In genomic region chr2:74333175-74333574, GRCh38 we compare ENCODE assay signal across 8 cellular contexts. TPM values are rescaled to one million over a fixed set of nuclear protein-coding genes. Genes with fewer than 3 reads are reported as not detected.
DNase-seq lines count a peak whose midpoint lies in the region; ATAC-seq and TF ChIP-seq lines count a peak whose summit lies in the region.

No MANE protein-coding gene starts in this region.

- ATAC-seq in GM23338, result peak; percentile 90
- no peak for ATAC-seq in HG03159 (IDR thresholded peaks at IDR 0.05; ENCODE audit: unreplicated experiment)
- no peak for ATAC-seq in natural killer cell

- no peaks in the 10 kb centered on the region for H3K27me3 ChIP-seq in BJ (ENCODE audit: control insufficient read depth, insufficient read depth, low read length)
- H3K27me3 ChIP-seq in GM23338 (ENCODE audit: insufficient read depth), result no peaks in the 10 kb centered on the region
- H3K27me3 ChIP-seq in testis, result no peaks in the 10 kb centered on the region

- no peaks in the 10 kb centered on the region for H3K36me3 ChIP-seq in BJ (ENCODE audit: control insufficient read depth, insufficient read depth, low read length)
- H3K36me3 ChIP-seq in GM23338 (ENCODE audit: insufficient read depth), result no peaks in the 10 kb centered on the region
- H3K36me3 ChIP-seq in testis (ENCODE audit: low read depth, missing control alignments), result no peaks in the 10 kb centered on the region

- H2AFZ ChIP-seq in GM23338, result no peak overlapping the region

- DNase-seq in BJ (ENCODE audit: low read depth) (no peak), GM23338 (ENCODE audit: low spot score) (peak; percentile 77), OCI-M1 (lab: John Stamatoyannopoulos, UW) (peak; percentile 44), erythroblast (lab: John Stamatoyannopoulos, UW) (peak; percentile 44 to 59), testis (peak; percentile 56), natural killer cell (no peak), NCI-H1092 (lab: John Stamatoyannopoulos, UW) (no peak)

- CTCF ChIA-PET in BJ (lab: Yijun Ruan, JAX), result interaction anchor here (0.7 to 5.6 kb wide), 10 partner anchors 9 to 508 kb away, joined by 3 to 75 read pairs (median 4); partner anchors contain the start of gene STAMBP

- no peaks in the 10 kb centered on the region for H3K4me1 ChIP-seq in GM23338 (ENCODE audit: insufficient read depth)
- H3K4me1 ChIP-seq in testis, result no peaks in the 10 kb centered on the region

- H3K9me3 Mint-ChIP-seq in GM23338 (no peaks in the 10 kb centered on the region), natural killer cell (no peaks in the 10 kb centered on the region)

- no peaks in the 10 kb centered on the region for H3K79me2 ChIP-seq in GM23338 (replicated peaks; ENCODE audit: insufficient read depth)

- no peaks in the 10 kb centered on the region for H3K27me3 Mint-ChIP-seq in GM23338 (ENCODE audit: insufficient read depth, low read depth, poor library complexity)
- no peaks in the 10 kb centered on the region for H3K27me3 Mint-ChIP-seq in natural killer cell (ENCODE audit: low read depth in 2 of 2)

- no peaks in the 10 kb centered on the region for H3F3A ChIP-seq in GM23338 (replicated peaks; ENCODE audit: low read depth)

- H4K20me1 ChIP-seq in GM23338 (replicated peaks; ENCODE audit: insufficient read depth), result no peaks in the 10 kb centered on the region

- 70 to 91% methylated on average over 3 of the region's 3 CpGs for WGBS in testis, 2 donors

- no peak overlapping the region for H3K27ac ChIP-seq in GM23338 (ENCODE audit: low read depth)
- H3K27ac ChIP-seq in testis, result no peak overlapping the region

- no peaks in the 10 kb centered on the region for H3K9me2 ChIP-seq in GM23338 (ENCODE audit: insufficient read depth)

- H3K4me3 Mint-ChIP-seq in GM23338 (no peak overlapping the region), natural killer cell (no peak overlapping the region)

- POLR2A ChIA-PET in BJ (lab: Charles Lee), result no interaction called here

- no peaks in the 10 kb centered on the region for H3K9me3 ChIP-seq in testis

- TF ChIP-seq POLR2A in erythroblast (IDR thresholded peaks at IDR 0.05; ENCODE audit: low read length) (no peak), testis (IDR thresholded peaks at IDR 0.05) (no peak)

- H3K4me3 ChIP-seq in BJ (ENCODE audit: low read depth, low read length) (no peak overlapping the region), GM23338 (no peak overlapping the region), testis (no peak overlapping the region)

- TF ChIP-seq CTCF in BJ (IDR thresholded peaks at IDR 0.05; ENCODE audit: insufficient read depth, low read depth, low read length), result peak; percentile 58
- peak; percentile 62 to 86 for TF ChIP-seq CTCF in GM23338 (conservative IDR thresholded peaks at IDR 0.05; ENCODE audit: low read depth in 2 of 2)
- no peak for TF ChIP-seq CTCF in testis (IDR thresholded peaks at IDR 0.05)
- no peak for TF ChIP-seq CTCF in natural killer cell (IDR thresholded peaks at IDR 0.05)

- no peaks in the 10 kb centered on the region for H3K36me3 Mint-ChIP-seq in GM23338 (ENCODE audit: low read depth)
- no peaks in the 10 kb centered on the region for H3K36me3 Mint-ChIP-seq in natural killer cell

- no peak overlapping the region for H3K4me2 ChIP-seq in GM23338

- H3K4me1 Mint-ChIP-seq in GM23338 (peaks cover 2% of the 10 kb centered on the region; the same call in 1 of the 3 replicates), natural killer cell (peaks cover 0 to 3% of the 10 kb centered on the region in 2 donors)

- intact Hi-C loops in testis (cut with DNase I; ENCODE audit: low total_unique reads), result no loop called here
- intact Hi-C loops in natural killer cell (cut with micrococcal nuclease), result no loop called here

- H3K27ac Mint-ChIP-seq in GM23338 (no peak overlapping the region), natural killer cell (no peak overlapping the region)

TF ChIP-seq in GM23338, 12 proteins besides CTCF, POLR2A, EP300 and RAD21 (continues in another document):
- TF ChIP-seq ZNF114 (CRISPR knock-in tag; IDR thresholded peaks at IDR 0.05), result no peak
- TF ChIP-seq STAT1 (IDR thresholded peaks at IDR 0.05; ENCODE audit: unreplicated experiment), result no peak
- TF ChIP-seq NANOG (IDR thresholded peaks at IDR 0.05; ENCODE audit: borderline replicate concordance), result no peak
- TF ChIP-seq CREB1 (CRISPR knock-in tag; IDR thresholded peaks at IDR 0.05; ENCODE audit: low read depth), result no peak
- TF ChIP-seq, protein P1, sequence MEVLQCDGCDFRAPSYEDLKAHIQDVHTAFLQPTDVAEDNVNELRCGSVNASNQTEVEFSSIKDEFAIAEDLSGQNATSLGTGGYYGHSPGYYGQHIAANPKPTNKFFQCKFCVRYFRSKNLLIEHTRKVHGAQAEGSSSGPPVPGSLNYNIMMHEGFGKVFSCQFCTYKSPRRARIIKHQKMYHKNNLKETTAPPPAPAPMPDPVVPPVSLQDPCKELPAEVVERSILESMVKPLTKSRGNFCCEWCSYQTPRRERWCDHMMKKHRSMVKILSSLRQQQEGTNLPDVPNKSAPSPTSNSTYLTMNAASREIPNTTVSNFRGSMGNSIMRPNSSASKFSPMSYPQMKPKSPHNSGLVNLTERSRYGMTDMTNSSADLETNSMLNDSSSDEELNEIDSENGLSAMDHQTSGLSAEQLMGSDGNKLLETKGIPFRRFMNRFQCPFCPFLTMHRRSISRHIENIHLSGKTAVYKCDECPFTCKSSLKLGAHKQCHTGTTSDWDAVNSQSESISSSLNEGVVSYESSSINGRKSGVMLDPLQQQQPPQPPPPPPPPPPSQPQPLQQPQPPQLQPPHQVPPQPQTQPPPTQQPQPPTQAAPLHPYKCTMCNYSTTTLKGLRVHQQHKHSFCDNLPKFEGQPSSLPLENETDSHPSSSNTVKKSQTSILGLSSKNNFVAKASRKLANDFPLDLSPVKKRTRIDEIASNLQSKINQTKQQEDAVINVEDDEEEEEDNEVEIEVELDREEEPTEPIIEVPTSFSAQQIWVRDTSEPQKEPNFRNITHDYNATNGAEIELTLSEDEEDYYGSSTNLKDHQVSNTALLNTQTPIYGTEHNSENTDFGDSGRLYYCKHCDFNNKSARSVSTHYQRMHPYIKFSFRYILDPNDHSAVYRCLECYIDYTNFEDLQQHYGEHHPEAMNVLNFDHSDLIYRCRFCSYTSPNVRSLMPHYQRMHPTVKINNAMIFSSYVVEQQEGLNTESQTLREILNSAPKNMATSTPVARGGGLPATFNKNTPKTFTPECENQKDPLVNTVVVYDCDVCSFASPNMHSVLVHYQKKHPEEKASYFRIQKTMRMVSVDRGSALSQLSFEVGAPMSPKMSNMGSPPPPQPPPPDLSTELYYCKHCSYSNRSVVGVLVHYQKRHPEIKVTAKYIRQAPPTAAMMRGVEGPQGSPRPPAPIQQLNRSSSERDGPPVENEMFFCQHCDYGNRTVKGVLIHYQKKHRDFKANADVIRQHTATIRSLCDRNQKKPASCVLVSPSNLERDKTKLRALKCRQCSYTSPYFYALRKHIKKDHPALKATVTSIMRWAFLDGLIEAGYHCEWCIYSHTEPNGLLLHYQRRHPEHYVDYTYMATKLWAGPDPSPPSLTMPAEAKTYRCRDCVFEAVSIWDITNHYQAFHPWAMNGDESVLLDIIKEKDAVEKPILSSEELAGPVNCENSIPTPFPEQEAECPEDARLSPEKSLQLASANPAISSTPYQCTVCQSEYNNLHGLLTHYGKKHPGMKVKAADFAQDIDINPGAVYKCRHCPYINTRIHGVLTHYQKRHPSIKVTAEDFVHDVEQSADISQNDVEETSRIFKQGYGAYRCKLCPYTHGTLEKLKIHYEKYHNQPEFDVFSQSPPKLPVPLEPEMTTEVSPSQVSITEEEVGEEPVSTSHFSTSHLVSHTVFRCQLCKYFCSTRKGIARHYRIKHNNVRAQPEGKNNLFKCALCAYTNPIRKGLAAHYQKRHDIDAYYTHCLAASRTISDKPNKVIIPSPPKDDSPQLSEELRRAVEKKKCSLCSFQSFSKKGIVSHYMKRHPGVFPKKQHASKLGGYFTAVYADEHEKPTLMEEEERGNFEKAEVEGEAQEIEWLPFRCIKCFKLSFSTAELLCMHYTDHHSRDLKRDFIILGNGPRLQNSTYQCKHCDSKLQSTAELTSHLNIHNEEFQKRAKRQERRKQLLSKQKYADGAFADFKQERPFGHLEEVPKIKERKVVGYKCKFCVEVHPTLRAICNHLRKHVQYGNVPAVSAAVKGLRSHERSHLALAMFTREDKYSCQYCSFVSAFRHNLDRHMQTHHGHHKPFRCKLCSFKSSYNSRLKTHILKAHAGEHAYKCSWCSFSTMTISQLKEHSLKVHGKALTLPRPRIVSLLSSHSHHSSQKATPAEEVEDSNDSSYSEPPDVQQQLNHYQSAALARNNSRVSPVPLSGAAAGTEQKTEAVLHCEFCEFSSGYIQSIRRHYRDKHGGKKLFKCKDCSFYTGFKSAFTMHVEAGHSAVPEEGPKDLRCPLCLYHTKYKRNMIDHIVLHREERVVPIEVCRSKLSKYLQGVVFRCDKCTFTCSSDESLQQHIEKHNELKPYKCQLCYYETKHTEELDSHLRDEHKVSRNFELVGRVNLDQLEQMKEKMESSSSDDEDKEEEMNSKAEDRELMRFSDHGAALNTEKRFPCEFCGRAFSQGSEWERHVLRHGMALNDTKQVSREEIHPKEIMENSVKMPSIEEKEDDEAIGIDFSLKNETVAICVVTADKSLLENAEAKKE (CRISPR knock-in tag; IDR thresholded peaks at IDR 0.05), result no peak
- TF ChIP-seq EZH2 (IDR thresholded peaks at IDR 0.05; ENCODE audit: low read depth, unreplicated experiment), result no peak
- no peak for TF ChIP-seq JUNB (IDR thresholded peaks at IDR 0.05; ENCODE audit: unreplicated experiment)
- no peak for TF ChIP-seq EZH2phosphoT487 (IDR thresholded peaks at IDR 0.05; ENCODE audit: unreplicated experiment)
- no peak for TF ChIP-seq ZNF331 (CRISPR knock-in tag; IDR thresholded peaks at IDR 0.05; ENCODE audit: low read depth)

RNA-seq across cellular contexts. Expression of gene SLC4A5, which starts 10.0 kb away (rescaled TPM):
- polyA plus RNA-seq in BJ (2011; rRNA removed), result 0.07 and 0.16 TPM in 2 replicates
- polyA minus RNA-seq in BJ (2011; rRNA and poly(A)+ RNA removed), result 0.57 and 0.77 TPM in 2 replicates
- total RNA-seq in GM23338 (2014; rRNA removed; shearing (Covaris generic)), result 0.24 and 0.89 TPM in 2 replicates
- 0.50 and 0.70 TPM in 2 replicates for polyA plus RNA-seq in GM23338 (2016; fragmentation: Nextera tagmentation; extraction: Ambion mirVana)
- 100 to 1,000 TPM; 113 to 188 TPM for total RNA-seq in testis
- polyA plus RNA-seq in testis (ENCODE audit: insufficient read depth, low read depth, low replicate concordance), result 40.3 TPM
- 1 to 10 TPM; 5.3 to 8.4 (median 8.0) TPM for total RNA-seq in natural killer cell

RNA-seq across cellular contexts. Expression of gene DCTN1, which starts 46.9 kb away (rescaled TPM):
- polyA plus RNA-seq in BJ (2011; rRNA removed) (136 and 193 TPM in 2 replicates), GM23338 (2016; fragmentation: Nextera tagmentation; extraction: Ambion mirVana) (108 and 126 TPM in 2 replicates), testis (ENCODE audit: insufficient read depth, low read depth, low replicate concordance) (277 TPM)
- polyA minus RNA-seq in BJ (2011; rRNA and poly(A)+ RNA removed), result 222 and 371 TPM in 2 replicates
- 131 and 145 TPM in 2 replicates for total RNA-seq in GM23338 (2014; rRNA removed; shearing (Covaris generic))
- total RNA-seq in testis (100 to 1,000 TPM; 321 to 403 TPM), natural killer cell (100 to 1,000 TPM; 103 to 116 (median 116) TPM)

Comparison
In these comparisons a context has a peak if more than half of its experiments do, and no peak if none do; other contexts are left out.
1. DNase-seq: peak in GM23338 (single experiment), OCI-M1 (single experiment), erythroblast (2 of 2) and testis (single experiment); none in BJ (single experiment), natural killer cell (single experiment) and NCI-H1092 (single experiment).
2. CTCF ChIP-seq: peak in BJ (single experiment) and GM23338 (2 of 2); none in testis (0 of 3) and natural killer cell (single experiment).
3. RNA of gene SLC4A5, which starts 10.0 kb away (total RNA-seq): 113 to 188 TPM in testis; 5.3 to 8.4 TPM in natural killer cell and 0.24 to 0.89 TPM in GM23338; every median in the first group is over 10 times any median in the second.